13 cellular contexts compared by ENCODE assay signal in the genomic region with DNA sequence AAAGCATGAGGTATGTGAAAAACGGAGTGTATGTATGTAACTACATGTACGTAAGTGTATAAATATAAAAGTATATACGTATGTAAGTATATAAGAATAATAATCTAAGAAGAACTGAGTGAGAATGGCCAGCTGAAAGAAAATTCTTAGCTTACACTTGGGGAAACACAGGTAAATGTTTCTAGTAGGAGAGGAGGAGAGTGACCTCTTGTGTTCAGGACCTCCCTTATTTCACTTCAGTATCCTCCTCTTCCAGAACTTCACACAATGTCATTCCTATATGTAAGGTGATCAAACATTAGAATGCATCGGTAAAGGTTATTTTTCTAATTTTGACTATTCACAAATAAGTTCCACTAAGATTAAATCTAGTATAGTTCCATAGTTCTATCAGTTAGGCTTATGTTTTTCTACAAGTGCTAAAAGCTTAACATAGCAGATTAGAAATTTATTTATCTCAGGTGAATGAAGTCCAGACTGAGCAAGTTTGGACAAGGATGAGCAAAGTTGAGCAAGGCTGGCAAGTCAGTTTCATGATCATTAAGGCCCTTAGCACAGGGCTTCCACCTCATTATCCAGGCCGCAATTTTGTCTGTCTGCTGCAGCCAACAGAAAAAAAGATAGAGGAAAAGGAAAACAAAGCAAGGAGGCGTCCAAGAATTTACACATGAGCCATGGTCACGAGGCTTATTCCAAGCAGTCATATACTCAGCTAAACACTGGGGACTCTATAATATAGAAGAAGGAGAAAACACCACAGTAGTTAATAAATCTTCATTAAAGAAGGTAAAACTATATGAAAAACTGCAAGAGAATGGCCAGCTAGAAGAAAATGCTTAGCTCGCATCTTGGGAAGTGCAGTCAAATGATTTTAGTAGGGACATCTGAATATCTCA. TPM values are rescaled to one million over a fixed set of nuclear protein-coding genes. Genes with fewer than 3 reads are reported as not detected.
DNase-seq lines count a peak whose midpoint lies in the region; TF ChIP-seq lines count a peak whose summit lies in the region.
"Had no signal": no experiment of that assay in that cellular context is flagged by ENCODE, and none has a peak within 500 bp of the region (broad histone marks: within the 10 kb centered on the region; RNA-seq: fewer than 3 reads in every experiment).

No MANE protein-coding gene starts in this region.

- no peak overlapping the region for H3K23ac ChIP-seq in mesendoderm (ENCODE audit: low read length)

- H2BK15ac ChIP-seq in mesendoderm (replicated peaks; ENCODE audit: low read depth), result no peak overlapping the region

- H3K27me3 ChIP-seq in mesendoderm (ENCODE audit: insufficient read depth, low read length, poor library complexity) (no peaks in the 10 kb centered on the region), ovary (no peaks in the 10 kb centered on the region)

- H3K56ac ChIP-seq in mesendoderm (ENCODE audit: low read length), result no peak overlapping the region

- no peak overlapping the region for H3K9ac ChIP-seq in mesendoderm (ENCODE audit: low read length)

- H3K4ac ChIP-seq in mesendoderm (ENCODE audit: low read depth, low read length), result no peak overlapping the region

- intact Hi-C loops in ovary (cut with DNase I), result no loop called here

- no peak for TF ChIP-seq POLR2A in ovary (IDR thresholded peaks at IDR 0.05)

- no peaks in the 10 kb centered on the region for H3K9me3 ChIP-seq in ovary

- no peak overlapping the region for H4K8ac ChIP-seq in mesendoderm (ENCODE audit: low read depth, low read length)

- H3K27ac ChIP-seq in mesendoderm (ENCODE audit: low read depth, low read length) (no peak overlapping the region), ovary (peak overlapping the region in 1 of 2 donors; percentile 61)

- no peak overlapping the region for H3K18ac ChIP-seq in mesendoderm (ENCODE audit: low read length)

- H3K4me1 ChIP-seq in mesendoderm (ENCODE audit: control insufficient read depth, low read depth, low read length) (no peaks in the 10 kb centered on the region), ovary (ENCODE audit: insufficient read depth) (peaks cover 4% of the 10 kb centered on the region)

- H3K79me1 ChIP-seq in mesendoderm (ENCODE audit: low read length), result no peaks in the 10 kb centered on the region

- no peak for TF ChIP-seq CTCF in cardiac fibroblast (IDR thresholded peaks at IDR 0.05; ENCODE audit: low read depth, low read length)
- TF ChIP-seq CTCF in ovary (IDR thresholded peaks at IDR 0.05), result no peak

- no peak overlapping the region for H2AK5ac ChIP-seq in mesendoderm (ENCODE audit: low read length)

- H3K79me2 ChIP-seq in mesendoderm (ENCODE audit: control insufficient read depth, insufficient read depth, low read length), result no peaks in the 10 kb centered on the region

- no peak overlapping the region for H4K5ac ChIP-seq in mesendoderm (ENCODE audit: low read length)

- no peak for TF ChIP-seq EP300 in ovary (IDR thresholded peaks at IDR 0.05)

- DNase-seq in COLO829 (ENCODE audit: low spot score), result peak; percentile 70
- DNase-seq in LoVo (ENCODE audit: low spot score), result peak; percentile 4
- peak; percentile 38 to 42 for DNase-seq in cardiac fibroblast (ENCODE audit: low read depth in 2 of 2)
- DNase-seq in mesendoderm, result peak; percentile 11
- no peak for DNase-seq in NCI-H2227 (lab: John Stamatoyannopoulos, UW; ENCODE audit: unreplicated experiment)
- no peak for DNase-seq in CD1c-positive myeloid dendritic cell (ENCODE audit: extremely low spot score)
- DNase-seq in GF-D8 (lab: John Stamatoyannopoulos, UW), result no peak
- DNase-seq in ovary, result no peak
- DNase-seq: activated T-cell treated with anti-CD3 and anti-CD28 coated beads, Interleukin-2, amount 50 U/mL, for 48 hours; caudate nucleus; MV-4-11; naive B cell; stimulated activated naive CD8-positive, alpha-beta T cell treated with anti-CD3 and anti-CD28 coated beads, Interleukin-15, Interleukin-2, amounts not matched to agents 100 U/mL and 50 U/mL, for 24 hours had no signal

- no peaks in the 10 kb centered on the region for H3K36me3 ChIP-seq in mesendoderm (ENCODE audit: control insufficient read depth, insufficient read depth, low read length)
- no peaks in the 10 kb centered on the region for H3K36me3 ChIP-seq in ovary

- WGBS in mesendoderm (ENCODE audit: extremely low coverage, insufficient coverage, low lambda C conversion rate), result 100% methylated on average over 3 of the region's 8 CpGs
- WGBS in ovary, 3 donors, result 57 to 59% (median 57%) methylated on average over 8 of the region's 8 CpGs

- H2BK120ac ChIP-seq in mesendoderm (ENCODE audit: low read depth, low read length), result no peak overlapping the region

- H2BK5ac ChIP-seq in mesendoderm (ENCODE audit: low read length), result no peak overlapping the region

- H3K4me3 ChIP-seq in cardiac fibroblast (replicated peaks in 1 of 2; ENCODE audit: low read depth in 2 of 2, low read length in 2 of 2) (no peak overlapping the region), mesendoderm (ENCODE audit: low read length) (no peak overlapping the region), ovary (no peak overlapping the region)

- no peak overlapping the region for H3K4me2 ChIP-seq in mesendoderm (ENCODE audit: low read length)

RNA-seq across cellular contexts. Expression of gene MROH9, which starts 7.1 kb away (rescaled TPM):
- polyA plus RNA-seq in mesendoderm (2013, experiment 1 of 2), result not detected
- polyA plus RNA-seq in mesendoderm (2013, experiment 2 of 2), result not detected
- 1 to 10 TPM in 1 of 7 donors, under 1 TPM in 3, not detected in 3; 0.07 to 1.3 (median 0.16) TPM for total RNA-seq in ovary
- not detected for polyA plus RNA-seq in ovary

Comparison
In these comparisons a context has a peak if more than half of its experiments do, and no peak if none do; other contexts are left out.
1. DNase-seq: peak in COLO829 (single experiment), LoVo (single experiment), cardiac fibroblast (2 of 2) and mesendoderm (single experiment); none in NCI-H2227 (single experiment), CD1c-positive myeloid dendritic cell (single experiment), GF-D8 (single experiment) and ovary (0 of 5).